8 cellular contexts compared by ENCODE assay signal in genomic region chr22:41998361-41999261, GRCh38. TPM values are rescaled to one million over a fixed set of nuclear protein-coding genes. Genes with fewer than 3 reads are reported as not detected.
DNase-seq lines count a peak whose midpoint lies in the region; ATAC-seq and TF ChIP-seq lines count a peak whose summit lies in the region.

TSS of gene WBP2NL (plus strand) at chr22:41998788. CDS start at chr22:41998819, 31 bp downstream.

- peaks cover 6% of the 10 kb centered on the region for H3K36me3 Mint-ChIP-seq in activated T-cell treated with anti-CD3 and anti-CD28 coated beads, Interleukin-2, amount 50 U/mL, for 4 hours (ENCODE audit: insufficient read depth)

- peak within 1 kb of the TSS; percentile 49; the same call in 1 of the 2 replicates for H3K9ac ChIP-seq in ES-I3 (ENCODE audit: low read depth, low read length)

- no peak for TF ChIP-seq EP300 in esophagus muscularis mucosa (IDR thresholded peaks at IDR 0.05)
- no peak for TF ChIP-seq EP300 in stomach (IDR thresholded peaks at IDR 0.05)

- H3K4me3 ChIP-seq in esophagus muscularis mucosa (peak within 1 kb of the TSS; percentile 51 to 66 (median 55)), neutrophil (ENCODE audit: low read depth in 1 of 2, low read length in 1 of 2) (peak within 1 kb of the TSS; percentile 65 to 69), stomach (peak within 1 kb of the TSS; percentile 51 to 60 (median 56))

- no peaks in the 10 kb centered on the region for H3K4me1 ChIP-seq in ES-I3 (ENCODE audit: insufficient read depth, low read length)
- peaks cover 0 to 17% (median 13%) of the 10 kb centered on the region in 4 donors for H3K4me1 ChIP-seq in esophagus muscularis mucosa
- peaks cover 5 to 10% of the 10 kb centered on the region in 2 experiments for H3K4me1 ChIP-seq in neutrophil (ENCODE audit: control insufficient read depth in 1 of 2, insufficient read depth in 1 of 2, low read depth in 1 of 2, low read length in 1 of 2)
- peaks cover 6 to 18% (median 16%) of the 10 kb centered on the region in 4 donors for H3K4me1 ChIP-seq in stomach

- TF ChIP-seq POLR2A in esophagus muscularis mucosa (IDR thresholded peaks at IDR 0.05; ENCODE audit: low read depth) (no peak), stomach (IDR thresholded peaks at IDR 0.05) (peak in 2 of 4 donors; percentile 37 to 48)

- H3K36me3 ChIP-seq in ES-I3 (ENCODE audit: insufficient read depth, low read length) (peaks cover 6% of the 10 kb centered on the region; the same call in 1 of the 2 replicates), esophagus muscularis mucosa (no peaks in the 10 kb centered on the region), neutrophil (no peaks in the 10 kb centered on the region), stomach (peaks cover 0 to 11% (median 2%) of the 10 kb centered on the region in 4 donors)

- H3K9me3 ChIP-seq in ES-I3 (ENCODE audit: control insufficient read depth, insufficient read depth, low read length), result no peaks in the 10 kb centered on the region
- peaks cover 0 to 12% (median 0%) of the 10 kb centered on the region in 4 donors for H3K9me3 ChIP-seq in esophagus muscularis mucosa
- no peaks in the 10 kb centered on the region for H3K9me3 ChIP-seq in neutrophil
- no peaks in the 10 kb centered on the region for H3K9me3 ChIP-seq in stomach

- peaks cover 5% of the 10 kb centered on the region for H3K27me3 Mint-ChIP-seq in activated T-cell treated with anti-CD3 and anti-CD28 coated beads, Interleukin-2, amount 50 U/mL, for 4 hours (ENCODE audit: low read depth)

- TF ChIP-seq CTCF in esophagus muscularis mucosa (IDR thresholded peaks at IDR 0.05) (no peak), neutrophil (IDR thresholded peaks at IDR 0.05) (no peak), stomach (IDR thresholded peaks at IDR 0.05) (no peak)

- WGBS in esophagus muscularis mucosa, result 35% methylated on average over 31 of the region's 71 CpGs
- WGBS in stomach, 5 donors, result 17 to 37% (median 27%) methylated on average over 41 to 71 of the region's 71 CpGs

- intact Hi-C loops in esophagus muscularis mucosa (cut with DNase I), result no loop called here
- intact Hi-C loops in stomach (cut with DNase I; ENCODE audit: low total_unique reads), result no loop called here

- H3K4me3 Mint-ChIP-seq in activated T-cell treated with anti-CD3 and anti-CD28 coated beads, Interleukin-2, amount 50 U/mL, for 4 hours, result peak within 1 kb of the TSS; percentile 92

- DNase-seq in NCI-H774 (lab: John Stamatoyannopoulos, UW) (peak; percentile 65), esophagus muscularis mucosa (ENCODE audit: extremely low spot score) (no peak), stomach (peak; percentile 92), NCI-H1092 treated with DMSO at 0.1 percent for 48 hours (lab: John Stamatoyannopoulos, UW) (no peak)
- DNase-seq in activated T-cell treated with anti-CD3 and anti-CD28 coated beads, Interleukin-2, amount 50 U/mL, for 4 hours, result peak; percentile 88

- peaks cover 9% of the 10 kb centered on the region for H3K9me3 Mint-ChIP-seq in activated T-cell treated with anti-CD3 and anti-CD28 coated beads, Interleukin-2, amount 50 U/mL, for 4 hours

- peaks cover 20% of the 10 kb centered on the region for H3K4me1 Mint-ChIP-seq in activated T-cell treated with anti-CD3 and anti-CD28 coated beads, Interleukin-2, amount 50 U/mL, for 4 hours (ENCODE audit: low read depth)

- peak; percentile 85 for ATAC-seq in HG02852 (IDR thresholded peaks at IDR 0.05; ENCODE audit: unreplicated experiment)
- ATAC-seq in activated T-cell treated with anti-CD3 and anti-CD28 coated beads, Interleukin-2, amount 50 U/mL, for 4 hours, result peak; percentile 93 to 95

- no peaks in the 10 kb centered on the region for H3K27me3 ChIP-seq in esophagus muscularis mucosa
- peaks cover 17% of the 10 kb centered on the region for H3K27me3 ChIP-seq in neutrophil
- H3K27me3 ChIP-seq in stomach, result no peaks in the 10 kb centered on the region

- H3K27ac ChIP-seq in esophagus muscularis mucosa (replicated peaks in 1 of 4), result peak within 1 kb of the TSS in 2 of 4 donors; percentile 48
- peak within 1 kb of the TSS; percentile 27 for H3K27ac ChIP-seq in neutrophil
- peak within 1 kb of the TSS; percentile 5 to 79 (median 57) for H3K27ac ChIP-seq in stomach

RNA-seq across cellular contexts. Expression of gene WBP2NL, which starts in this region (rescaled TPM):
- under 1 TPM; 0.16 to 0.40 (median 0.30) TPM for total RNA-seq in activated T-cell treated with anti-CD3 and anti-CD28 coated beads, Interleukin-2, amount 50 U/mL, for 4 hours
- total RNA-seq in esophagus muscularis mucosa (1 to 10 TPM in 1 of 4 donors, under 1 TPM in 2, not detected in 1; 0.33 to 1.0 (median 0.45) TPM), stomach (1 to 10 TPM in 2 of 5 donors, not detected in 3; 3.9 to 4.8 TPM)
- 1 to 10 TPM; 1.2 TPM for polyA plus RNA-seq in stomach

Comparison
In these comparisons a context has a peak if more than half of its experiments do, and no peak if none do; other contexts are left out.
1. Peak in DNase-seq and ATAC-seq in activated T-cell treated with anti-CD3 and anti-CD28 coated beads, Interleukin-2, amount 50 U/mL, for 4 hours; RNA of the gene not detected or under 1 TPM.
2. DNase-seq: peak in NCI-H774 (single experiment) and stomach (single experiment); none in esophagus muscularis mucosa (single experiment) and NCI-H1092 treated with DMSO at 0.1 percent for 48 hours (single experiment).
3. Peak in every context shown above with its lines, with median percentiles within 50 percentile points of each other: H3K4me3 ChIP-seq.